19 cellular contexts compared by ENCODE assay signal in the genomic region with DNA sequence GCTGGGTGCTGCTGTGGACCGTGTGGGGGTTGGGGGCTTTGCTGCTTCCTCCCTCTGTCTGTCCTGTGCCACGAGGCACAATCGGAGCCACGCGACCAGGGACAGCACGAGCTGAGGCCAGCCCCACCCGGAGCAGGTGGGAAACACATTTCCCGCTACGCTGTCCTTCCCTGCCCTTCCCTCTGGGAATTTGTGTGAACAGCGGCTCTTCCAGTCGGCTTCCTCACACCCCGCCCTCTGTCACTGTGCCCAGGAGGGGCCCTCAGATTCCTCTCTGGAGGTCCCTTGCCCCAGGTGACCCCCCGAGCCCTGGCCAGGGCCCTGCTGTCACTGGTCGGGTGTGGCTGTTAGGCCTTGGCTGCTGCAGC.
"Had no signal": no experiment of that assay in that cellular context is flagged by ENCODE, and none has a peak within 500 bp of the region (broad histone marks: within the 10 kb centered on the region; RNA-seq: fewer than 3 reads in every experiment).

No MANE protein-coding gene starts in this region.

- H3K27me3 ChIP-seq: hepatocyte, upper lobe of left lung had no signal

- H3K27ac Mint-ChIP-seq: activated naive CD4-positive, alpha-beta T cell treated with anti-CD3 and anti-CD28 coated beads for 36 hours; activated T-helper 17 cell treated with anti-CD3 and anti-CD28 coated beads, Interleukin-2, amount 50 U/mL, for 72 hours had no signal

- ATAC-seq: activated T-helper 17 cell treated with anti-CD3 and anti-CD28 coated beads, Interleukin-2, amount 50 U/mL, for 72 hours; gastroesophageal sphincter; lower lobe of right lung; naive thymus-derived CD8-positive, alpha-beta T cell; sciatic nerve had no signal

- H3K9me3 ChIP-seq: gastroesophageal sphincter, lower lobe of right lung, upper lobe of left lung had no signal

- H3K36me3 ChIP-seq: gastroesophageal sphincter, lower lobe of right lung, upper lobe of left lung, WERI-Rb-1 had no signal

- H3K4me1 ChIP-seq: gastroesophageal sphincter, lower lobe of right lung, upper lobe of left lung had no signal

- H3K4me3 Mint-ChIP-seq: activated naive CD4-positive, alpha-beta T cell treated with anti-CD3 and anti-CD28 coated beads for 36 hours; activated T-helper 17 cell treated with anti-CD3 and anti-CD28 coated beads, Interleukin-2, amount 50 U/mL, for 72 hours had no signal

- H3K36me3 Mint-ChIP-seq: naive thymus-derived CD8-positive, alpha-beta T cell had no signal

- H3K27me3 Mint-ChIP-seq: activated T-helper 17 cell treated with anti-CD3 and anti-CD28 coated beads, Interleukin-2, amount 50 U/mL, for 72 hours; naive thymus-derived CD8-positive, alpha-beta T cell had no signal

- DNase-seq: activated CD4-positive, alpha-beta T cell treated with anti-CD3 and anti-CD28 coated beads for 4 hours; activated naive CD4-positive, alpha-beta T cell treated with anti-CD3 and anti-CD28 coated beads for 36 hours; caudate nucleus; effector memory CD4-positive, alpha-beta T cell; kidney glomerular epithelial cell; lower lobe of right lung; midbrain; naive thymus-derived CD8-positive, alpha-beta T cell; nucleus accumbens; stimulated activated CD4-positive, alpha-beta T cell treated with anti-CD3 and anti-CD28 coated beads, Interleukin-12 subunit alpha, Interleukin-12 subunit beta, amount 100 ng/mL, for 4 hours; stimulated activated naive CD4-positive, alpha-beta T cell; T-helper 1 cell; WERI-Rb-1 had no signal

- H3K9me3 Mint-ChIP-seq: activated naive CD4-positive, alpha-beta T cell treated with anti-CD3 and anti-CD28 coated beads for 36 hours; activated T-helper 17 cell treated with anti-CD3 and anti-CD28 coated beads, Interleukin-2, amount 50 U/mL, for 72 hours; naive thymus-derived CD8-positive, alpha-beta T cell had no signal

- H3K27ac ChIP-seq: coronary artery, gastroesophageal sphincter, lower lobe of right lung, upper lobe of left lung, WERI-Rb-1 had no signal

- H3K4me3 ChIP-seq: coronary artery, gastroesophageal sphincter, hepatocyte, lower lobe of right lung, upper lobe of left lung had no signal

- H3K4me1 Mint-ChIP-seq: activated T-helper 17 cell treated with anti-CD3 and anti-CD28 coated beads, Interleukin-2, amount 50 U/mL, for 72 hours had no signal
